ENCODE assay signal across 12 cellular contexts in genomic region chr2:229775614-229776313, GRCh38.
A peak's percentile ranks its signal among the peaks of the same experiment; 100 is the strongest.
DNase-seq lines count a peak whose midpoint lies in the region; ATAC-seq and TF ChIP-seq lines count a peak whose summit lies in the region.
"Had no signal": no experiment of that assay in that cellular context is flagged by ENCODE, and none has a peak within 500 bp of the region (broad histone marks: within the 10 kb centered on the region; RNA-seq: fewer than 3 reads in every experiment).

No MANE protein-coding gene starts in this region.

- CTCF ChIA-PET in activated CD8-positive, alpha-beta T cell treated with anti-CD3 and anti-CD28 coated beads, Interleukin-2, amount 10 ng/mL, durations not matched to agents 7 days and 5 days (lab: Charles Lee), result no interaction called here

- DNase-seq in activated T-cell treated with anti-CD3 and anti-CD28 coated beads, Interleukin-2, amount 50 U/mL, for 4 hours, result no peak
- DNase-seq in activated T-cell treated with anti-CD3 and anti-CD28 coated beads, Interleukin-2, amount 50 U/mL, for 48 hours, result no peak
- no peak for DNase-seq in activated CD8-positive, alpha-beta T cell treated with anti-CD3 and anti-CD28 coated beads, Interleukin-2, amount 10 ng/mL, durations not matched to agents 7 days and 5 days
- DNase-seq in osteocyte (ENCODE audit: extremely low spot score, unreplicated experiment) (no peak), NCI-H510A treated with DMSO at 0.1 percent for 48 hours (lab: John Stamatoyannopoulos, UW) (no peak), NCI-H1417 (lab: John Stamatoyannopoulos, UW) (no peak), UCSD-AML1 (lab: John Stamatoyannopoulos, UW; ENCODE audit: unreplicated experiment) (no peak)
- DNase-seq: amniotic stem cell, NCI-H1048, NCI-H524 treated with DMSO at 0.1 percent for 48 hours had no signal

- H3K4me1 Mint-ChIP-seq in activated T-cell treated with anti-CD3 and anti-CD28 coated beads, Interleukin-2, amount 50 U/mL, for 4 hours (ENCODE audit: low read depth), result peaks cover 24% of the 10 kb centered on the region
- peaks cover 15% of the 10 kb centered on the region for H3K4me1 Mint-ChIP-seq in activated CD8-positive, alpha-beta T cell treated with anti-CD3 and anti-CD28 coated beads, Interleukin-2, amount 10 ng/mL, durations not matched to agents 7 days and 5 days (ENCODE audit: low read depth)
- H3K4me1 Mint-ChIP-seq in osteocyte (ENCODE audit: unreplicated experiment), result peaks cover 20% of the 10 kb centered on the region

- H3K4me3 Mint-ChIP-seq in activated T-cell treated with anti-CD3 and anti-CD28 coated beads, Interleukin-2, amount 50 U/mL, for 4 hours, result peak overlapping the region; percentile 11
- no peak overlapping the region for H3K4me3 Mint-ChIP-seq in activated CD8-positive, alpha-beta T cell treated with anti-CD3 and anti-CD28 coated beads, Interleukin-2, amount 10 ng/mL, durations not matched to agents 7 days and 5 days
- no peak overlapping the region for H3K4me3 Mint-ChIP-seq in osteocyte (ENCODE audit: unreplicated experiment)
- H3K4me3 Mint-ChIP-seq: mesothelial cell of epicardium had no signal

- no peaks in the 10 kb centered on the region for H3K9me3 Mint-ChIP-seq in activated T-cell treated with anti-CD3 and anti-CD28 coated beads, Interleukin-2, amount 50 U/mL, for 4 hours
- no peaks in the 10 kb centered on the region for H3K9me3 Mint-ChIP-seq in activated CD8-positive, alpha-beta T cell treated with anti-CD3 and anti-CD28 coated beads, Interleukin-2, amount 10 ng/mL, durations not matched to agents 7 days and 5 days (ENCODE audit: insufficient read depth)
- H3K9me3 Mint-ChIP-seq in osteocyte (ENCODE audit: unreplicated experiment), result no peaks in the 10 kb centered on the region
- H3K9me3 Mint-ChIP-seq: mesothelial cell of epicardium had no signal

- TF ChIP-seq CTCF in osteocyte (IDR thresholded peaks at IDR 0.05), result no peak

- H3K27me3 Mint-ChIP-seq in activated T-cell treated with anti-CD3 and anti-CD28 coated beads, Interleukin-2, amount 50 U/mL, for 4 hours (ENCODE audit: low read depth), result no peaks in the 10 kb centered on the region
- H3K27me3 Mint-ChIP-seq in activated CD8-positive, alpha-beta T cell treated with anti-CD3 and anti-CD28 coated beads, Interleukin-2, amount 10 ng/mL, durations not matched to agents 7 days and 5 days (ENCODE audit: low read depth), result no peaks in the 10 kb centered on the region
- H3K27me3 Mint-ChIP-seq in osteocyte (ENCODE audit: unreplicated experiment), result no peaks in the 10 kb centered on the region

- POLR2A ChIA-PET in activated CD8-positive, alpha-beta T cell treated with anti-CD3 and anti-CD28 coated beads, Interleukin-2, amount 10 ng/mL, durations not matched to agents 7 days and 5 days (lab: Charles Lee), result interaction anchor here (0.9 kb wide), 1 partner anchor 146 kb away, joined by 3 read pairs; the partner anchor contains the start of gene TRIP12

- H3K27ac Mint-ChIP-seq in activated CD8-positive, alpha-beta T cell treated with anti-CD3 and anti-CD28 coated beads, Interleukin-2, amount 10 ng/mL, durations not matched to agents 7 days and 5 days, result peak overlapping the region; percentile 74
- H3K27ac Mint-ChIP-seq in osteocyte (ENCODE audit: unreplicated experiment), result peak overlapping the region; percentile 52
- H3K27ac Mint-ChIP-seq: mesothelial cell of epicardium had no signal

- no peak for ATAC-seq in activated T-cell treated with anti-CD3 and anti-CD28 coated beads, Interleukin-2, amount 50 U/mL, for 4 hours
- peak; percentile 55 for ATAC-seq in HG03175 (IDR thresholded peaks at IDR 0.05; ENCODE audit: unreplicated experiment)
- ATAC-seq in activated CD8-positive, alpha-beta T cell treated with anti-CD3 and anti-CD28 coated beads, Interleukin-2, amount 10 ng/mL, durations not matched to agents 7 days and 5 days, result peak; percentile 60

- H3K36me3 Mint-ChIP-seq in activated T-cell treated with anti-CD3 and anti-CD28 coated beads, Interleukin-2, amount 50 U/mL, for 4 hours (ENCODE audit: insufficient read depth), result peaks cover 55% of the 10 kb centered on the region
- peaks cover 70% of the 10 kb centered on the region for H3K36me3 Mint-ChIP-seq in activated CD8-positive, alpha-beta T cell treated with anti-CD3 and anti-CD28 coated beads, Interleukin-2, amount 10 ng/mL, durations not matched to agents 7 days and 5 days (ENCODE audit: low read depth)
- H3K36me3 Mint-ChIP-seq in osteocyte (ENCODE audit: unreplicated experiment), result peaks cover 62% of the 10 kb centered on the region

Comparison
In these comparisons a context has a peak if more than half of its experiments do, and no peak if none do; other contexts are left out.
1. ATAC-seq: peak in HG03175 (single experiment) and activated CD8-positive, alpha-beta T cell treated with anti-CD3 and anti-CD28 coated beads, Interleukin-2, amount 10 ng/mL, durations not matched to agents 7 days and 5 days (single experiment); none in activated T-cell treated with anti-CD3 and anti-CD28 coated beads, Interleukin-2, amount 50 U/mL, for 4 hours (0 of 2).